In the genomic region with DNA sequence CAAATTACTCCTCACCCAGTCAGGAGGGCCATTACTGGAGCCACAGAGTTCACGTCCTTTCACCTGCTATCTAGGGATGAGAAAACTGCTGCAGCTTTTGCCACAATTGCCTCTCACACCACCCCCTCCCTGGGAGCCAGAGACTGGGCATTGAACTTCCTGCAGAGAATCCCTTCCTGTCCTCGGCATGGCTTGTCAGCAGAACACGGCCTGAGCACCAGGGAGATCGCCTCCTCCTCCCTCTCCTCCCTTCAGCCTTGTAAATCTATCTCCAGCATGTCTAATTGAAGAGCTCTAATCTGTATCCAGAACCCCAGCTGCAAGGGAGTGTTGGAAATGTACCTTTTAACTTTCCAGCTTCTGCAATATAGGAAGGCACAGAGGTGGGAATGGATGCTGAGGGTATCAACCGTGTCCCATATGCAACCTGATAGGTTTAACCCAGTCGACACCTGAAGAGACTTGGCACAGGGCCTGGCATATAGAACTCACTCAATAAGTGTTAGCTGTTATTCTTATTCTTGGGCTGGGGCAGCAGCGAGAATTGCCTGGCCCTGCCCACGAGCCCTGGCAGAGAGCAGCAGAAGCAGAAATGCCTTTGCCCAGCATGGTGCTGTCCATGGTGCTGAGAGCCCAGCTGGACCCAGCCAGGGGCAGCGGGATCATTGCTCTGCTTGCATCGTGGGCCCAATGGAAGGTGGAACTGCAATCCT, we compare ENCODE assay signal across 1 cellular context.
TF ChIP-seq lines count a peak whose summit lies in the region.

No MANE protein-coding gene starts in this region.

TF ChIP-seq in HepG2, 621 proteins besides CTCF, POLR2A, EP300 and RAD21 (continued from another document and continues in another):
- TF ChIP-seq KMT2A (CRISPR knock-in tag; IDR thresholded peaks at IDR 0.05) (no peak), ZNF788 (CRISPR knock-in tag; IDR thresholded peaks at IDR 0.05; ENCODE audit: borderline replicate concordance) (peak; percentile 50; the same call in 1 of the 2 replicates), ZNF749 (CRISPR knock-in tag; IDR thresholded peaks at IDR 0.05; ENCODE audit: borderline replicate concordance) (peak; percentile 85), KLF12 (CRISPR knock-in tag; IDR thresholded peaks at IDR 0.05; ENCODE audit: borderline replicate concordance) (0 out of 2 replicates have a peak, but pooled peaks have one; percentile 66), FOXJ3 (CRISPR knock-in tag; IDR thresholded peaks at IDR 0.05; ENCODE audit: borderline replicate concordance) (no peak), ZMYM4 (CRISPR knock-in tag; IDR thresholded peaks at IDR 0.05) (peak; percentile 52; the same call in 1 of the 2 replicates), ISX (CRISPR knock-in tag; conservative IDR thresholded peaks at IDR 0.05) (peak; percentile 82; the same call in 1 of the 2 replicates), SOX13 (IDR thresholded peaks at IDR 0.05) (no peak), SOX13 (CRISPR knock-in tag; conservative IDR thresholded peaks at IDR 0.05 in 1 of 2, IDR thresholded peaks at IDR 0.05 in 1 of 2) (peak in 1 of 2 experiments; percentile 62; a peak in 2 of 4 replicates), MTA1 (CRISPR knock-in tag; IDR thresholded peaks at IDR 0.05; ENCODE audit: borderline replicate concordance) (no peak; the same call in 1 of the 2 replicates), CCAR2 (optimal IDR thresholded peaks at IDR 0.05; ENCODE audit: low read depth, low read length) (no peak), RORA (CRISPR knock-in tag; IDR thresholded peaks at IDR 0.05) (no peak), RXRB (CRISPR knock-in tag; IDR thresholded peaks at IDR 0.05; ENCODE audit: borderline replicate concordance) (peak; percentile 75), HIVEP1 (CRISPR knock-in tag; IDR thresholded peaks at IDR 0.05) (peak; percentile 66; the same call in 1 of the 2 replicates), KAT2B (IDR thresholded peaks at IDR 0.05; ENCODE audit: borderline replicate concordance, low read depth, low read length) (no peak), HNRNPL (IDR thresholded peaks at IDR 0.05; ENCODE audit: low read depth, low read length) (peak; percentile 97), TAF15 (IDR thresholded peaks at IDR 0.05; ENCODE audit: low read depth, low read length, poor library complexity, severe bottlenecking) (no peak), ZNF501 (CRISPR knock-in tag; IDR thresholded peaks at IDR 0.05) (peak; percentile 53; the same call in 1 of the 2 replicates), HNRNPH1 (optimal IDR thresholded peaks at IDR 0.05; ENCODE audit: low read depth, low read length) (no peak), TCF7L2 (IDR thresholded peaks at IDR 0.05; ENCODE audit: low read depth, low read length) (no peak), AHR (CRISPR knock-in tag; IDR thresholded peaks at IDR 0.05) (peak; percentile 84; the same call in 1 of the 2 replicates), NFKB2 (CRISPR knock-in tag; IDR thresholded peaks at IDR 0.05; ENCODE audit: borderline replicate concordance) (peak; percentile 97), ZNF138 (CRISPR knock-in tag; IDR thresholded peaks at IDR 0.05; ENCODE audit: low read depth) (peak; percentile 78; the same call in 1 of the 2 replicates), SMC3 (IDR thresholded peaks at IDR 0.05; ENCODE audit: low read length) (no peak), SOX5 (CRISPR knock-in tag; IDR thresholded peaks at IDR 0.05; ENCODE audit: borderline replicate concordance) (peak; percentile 30; the same call in 1 of the 2 replicates), GATAD2A (CRISPR knock-in tag; IDR thresholded peaks at IDR 0.05) (peak; percentile 45; the same call in 1 of the 2 replicates), HDAC6 (IDR thresholded peaks at IDR 0.05; ENCODE audit: low read depth, low read length) (no peak), ZNF3 (CRISPR knock-in tag; IDR thresholded peaks at IDR 0.05) (no peak), RFX1 (IDR thresholded peaks at IDR 0.05) (no peak), PITX1 (CRISPR knock-in tag; IDR thresholded peaks at IDR 0.05) (no peak), ZNF251 (CRISPR knock-in tag; IDR thresholded peaks at IDR 0.05) (no peak), BRCA1 (CRISPR knock-in tag; IDR thresholded peaks at IDR 0.05) (peak; percentile 94), TMF1 (CRISPR knock-in tag; IDR thresholded peaks at IDR 0.05; ENCODE audit: low read depth) (peak; percentile 92), MBNL3 (CRISPR knock-in tag; conservative IDR thresholded peaks at IDR 0.05) (no peak), MTF2 (CRISPR knock-in tag; IDR thresholded peaks at IDR 0.05; ENCODE audit: borderline replicate concordance) (no peak), ELF4 (CRISPR knock-in tag; IDR thresholded peaks at IDR 0.05; ENCODE audit: borderline replicate concordance) (no peak), ZNF329 (CRISPR knock-in tag; IDR thresholded peaks at IDR 0.05; ENCODE audit: low read depth) (0 out of 2 replicates have a peak, but pooled peaks have one; percentile 79), ZNF605 (CRISPR knock-in tag; IDR thresholded peaks at IDR 0.05) (peak; percentile 88; the same call in 1 of the 2 replicates), SP1 (IDR thresholded peaks at IDR 0.05) (no peak), SP1 (CRISPR knock-in tag; IDR thresholded peaks at IDR 0.05) (0 out of 2 replicates have a peak, but pooled peaks have one; percentile 20)
- TF ChIP-seq, protein P1, sequence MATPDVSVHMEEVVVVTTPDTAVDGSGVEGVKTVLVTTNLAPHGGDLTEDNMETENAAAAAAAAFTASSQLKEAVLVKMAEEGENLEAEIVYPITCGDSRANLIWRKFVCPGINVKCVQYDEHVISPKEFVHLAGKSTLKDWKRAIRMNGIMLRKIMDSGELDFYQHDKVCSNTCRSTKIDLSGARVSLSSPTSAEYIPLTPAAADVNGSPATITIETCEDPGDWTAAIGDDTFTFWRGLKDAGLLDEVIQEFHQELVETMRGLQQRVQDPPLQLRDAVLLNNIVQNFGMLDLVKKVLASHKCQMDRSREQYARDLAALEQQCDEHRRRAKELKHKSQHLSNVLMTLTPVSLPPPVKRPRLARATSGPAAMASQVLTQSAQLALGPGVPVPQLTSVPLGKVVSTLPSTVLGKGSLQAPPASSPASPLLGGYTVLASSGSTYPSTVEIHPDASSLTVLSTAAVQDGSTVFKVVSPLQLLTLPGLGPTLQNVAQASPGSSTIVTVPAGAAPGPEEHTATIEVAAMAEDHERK (CRISPR knock-in tag; IDR thresholded peaks at IDR 0.05; ENCODE audit: low read depth) = no peak
- TF ChIP-seq, protein P2, sequence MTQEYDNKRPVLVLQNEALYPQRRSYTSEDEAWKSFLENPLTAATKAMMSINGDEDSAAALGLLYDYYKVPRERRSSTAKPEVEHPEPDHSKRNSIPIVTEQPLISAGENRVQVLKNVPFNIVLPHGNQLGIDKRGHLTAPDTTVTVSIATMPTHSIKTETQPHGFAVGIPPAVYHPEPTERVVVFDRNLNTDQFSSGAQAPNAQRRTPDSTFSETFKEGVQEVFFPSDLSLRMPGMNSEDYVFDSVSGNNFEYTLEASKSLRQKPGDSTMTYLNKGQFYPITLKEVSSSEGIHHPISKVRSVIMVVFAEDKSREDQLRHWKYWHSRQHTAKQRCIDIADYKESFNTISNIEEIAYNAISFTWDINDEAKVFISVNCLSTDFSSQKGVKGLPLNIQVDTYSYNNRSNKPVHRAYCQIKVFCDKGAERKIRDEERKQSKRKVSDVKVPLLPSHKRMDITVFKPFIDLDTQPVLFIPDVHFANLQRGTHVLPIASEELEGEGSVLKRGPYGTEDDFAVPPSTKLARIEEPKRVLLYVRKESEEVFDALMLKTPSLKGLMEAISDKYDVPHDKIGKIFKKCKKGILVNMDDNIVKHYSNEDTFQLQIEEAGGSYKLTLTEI (CRISPR knock-in tag; conservative IDR thresholded peaks at IDR 0.05) = no peak
- TF ChIP-seq, protein P3, sequence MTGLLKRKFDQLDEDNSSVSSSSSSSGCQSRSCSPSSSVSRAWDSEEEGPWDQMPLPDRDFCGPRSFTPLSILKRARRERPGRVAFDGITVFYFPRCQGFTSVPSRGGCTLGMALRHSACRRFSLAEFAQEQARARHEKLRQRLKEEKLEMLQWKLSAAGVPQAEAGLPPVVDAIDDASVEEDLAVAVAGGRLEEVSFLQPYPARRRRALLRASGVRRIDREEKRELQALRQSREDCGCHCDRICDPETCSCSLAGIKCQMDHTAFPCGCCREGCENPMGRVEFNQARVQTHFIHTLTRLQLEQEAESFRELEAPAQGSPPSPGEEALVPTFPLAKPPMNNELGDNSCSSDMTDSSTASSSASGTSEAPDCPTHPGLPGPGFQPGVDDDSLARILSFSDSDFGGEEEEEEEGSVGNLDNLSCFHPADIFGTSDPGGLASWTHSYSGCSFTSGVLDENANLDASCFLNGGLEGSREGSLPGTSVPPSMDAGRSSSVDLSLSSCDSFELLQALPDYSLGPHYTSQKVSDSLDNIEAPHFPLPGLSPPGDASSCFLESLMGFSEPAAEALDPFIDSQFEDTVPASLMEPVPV (CRISPR knock-in tag; IDR thresholded peaks at IDR 0.05) = no peak
- TF ChIP-seq, protein P4, sequence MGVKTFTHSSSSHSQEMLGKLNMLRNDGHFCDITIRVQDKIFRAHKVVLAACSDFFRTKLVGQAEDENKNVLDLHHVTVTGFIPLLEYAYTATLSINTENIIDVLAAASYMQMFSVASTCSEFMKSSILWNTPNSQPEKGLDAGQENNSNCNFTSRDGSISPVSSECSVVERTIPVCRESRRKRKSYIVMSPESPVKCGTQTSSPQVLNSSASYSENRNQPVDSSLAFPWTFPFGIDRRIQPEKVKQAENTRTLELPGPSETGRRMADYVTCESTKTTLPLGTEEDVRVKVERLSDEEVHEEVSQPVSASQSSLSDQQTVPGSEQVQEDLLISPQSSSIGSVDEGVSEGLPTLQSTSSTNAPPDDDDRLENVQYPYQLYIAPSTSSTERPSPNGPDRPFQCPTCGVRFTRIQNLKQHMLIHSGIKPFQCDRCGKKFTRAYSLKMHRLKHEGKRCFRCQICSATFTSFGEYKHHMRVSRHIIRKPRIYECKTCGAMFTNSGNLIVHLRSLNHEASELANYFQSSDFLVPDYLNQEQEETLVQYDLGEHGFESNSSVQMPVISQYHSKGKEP (CRISPR knock-in tag; IDR thresholded peaks at IDR 0.05) = peak; percentile 97
- TF ChIP-seq, protein P5, sequence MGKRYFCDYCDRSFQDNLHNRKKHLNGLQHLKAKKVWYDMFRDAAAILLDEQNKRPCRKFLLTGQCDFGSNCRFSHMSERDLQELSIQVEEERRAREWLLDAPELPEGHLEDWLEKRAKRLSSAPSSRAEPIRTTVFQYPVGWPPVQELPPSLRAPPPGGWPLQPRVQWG (CRISPR knock-in tag; IDR thresholded peaks at IDR 0.05; ENCODE audit: borderline replicate concordance, low read depth) = no peak
- TF ChIP-seq, protein P6, sequence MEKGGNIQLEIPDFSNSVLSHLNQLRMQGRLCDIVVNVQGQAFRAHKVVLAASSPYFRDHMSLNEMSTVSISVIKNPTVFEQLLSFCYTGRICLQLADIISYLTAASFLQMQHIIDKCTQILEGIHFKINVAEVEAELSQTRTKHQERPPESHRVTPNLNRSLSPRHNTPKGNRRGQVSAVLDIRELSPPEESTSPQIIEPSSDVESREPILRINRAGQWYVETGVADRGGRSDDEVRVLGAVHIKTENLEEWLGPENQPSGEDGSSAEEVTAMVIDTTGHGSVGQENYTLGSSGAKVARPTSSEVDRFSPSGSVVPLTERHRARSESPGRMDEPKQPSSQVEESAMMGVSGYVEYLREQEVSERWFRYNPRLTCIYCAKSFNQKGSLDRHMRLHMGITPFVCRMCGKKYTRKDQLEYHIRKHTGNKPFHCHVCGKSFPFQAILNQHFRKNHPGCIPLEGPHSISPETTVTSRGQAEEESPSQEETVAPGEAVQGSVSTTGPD (CRISPR knock-in tag; IDR thresholded peaks at IDR 0.05) = no peak
- TF ChIP-seq, protein P7, sequence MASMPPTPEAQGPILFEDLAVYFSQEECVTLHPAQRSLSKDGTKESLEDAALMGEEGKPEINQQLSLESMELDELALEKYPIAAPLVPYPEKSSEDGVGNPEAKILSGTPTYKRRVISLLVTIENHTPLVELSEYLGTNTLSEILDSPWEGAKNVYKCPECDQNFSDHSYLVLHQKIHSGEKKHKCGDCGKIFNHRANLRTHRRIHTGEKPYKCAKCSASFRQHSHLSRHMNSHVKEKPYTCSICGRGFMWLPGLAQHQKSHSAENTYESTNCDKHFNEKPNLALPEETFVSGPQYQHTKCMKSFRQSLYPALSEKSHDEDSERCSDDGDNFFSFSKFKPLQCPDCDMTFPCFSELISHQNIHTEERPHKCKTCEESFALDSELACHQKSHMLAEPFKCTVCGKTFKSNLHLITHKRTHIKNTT (CRISPR knock-in tag; IDR thresholded peaks at IDR 0.05) = no peak
- TF ChIP-seq, protein P8, sequence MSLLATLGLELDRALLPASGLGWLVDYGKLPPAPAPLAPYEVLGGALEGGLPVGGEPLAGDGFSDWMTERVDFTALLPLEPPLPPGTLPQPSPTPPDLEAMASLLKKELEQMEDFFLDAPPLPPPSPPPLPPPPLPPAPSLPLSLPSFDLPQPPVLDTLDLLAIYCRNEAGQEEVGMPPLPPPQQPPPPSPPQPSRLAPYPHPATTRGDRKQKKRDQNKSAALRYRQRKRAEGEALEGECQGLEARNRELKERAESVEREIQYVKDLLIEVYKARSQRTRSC (CRISPR knock-in tag; IDR thresholded peaks at IDR 0.05; ENCODE audit: low read depth) = no peak
- TF ChIP-seq, protein P9, sequence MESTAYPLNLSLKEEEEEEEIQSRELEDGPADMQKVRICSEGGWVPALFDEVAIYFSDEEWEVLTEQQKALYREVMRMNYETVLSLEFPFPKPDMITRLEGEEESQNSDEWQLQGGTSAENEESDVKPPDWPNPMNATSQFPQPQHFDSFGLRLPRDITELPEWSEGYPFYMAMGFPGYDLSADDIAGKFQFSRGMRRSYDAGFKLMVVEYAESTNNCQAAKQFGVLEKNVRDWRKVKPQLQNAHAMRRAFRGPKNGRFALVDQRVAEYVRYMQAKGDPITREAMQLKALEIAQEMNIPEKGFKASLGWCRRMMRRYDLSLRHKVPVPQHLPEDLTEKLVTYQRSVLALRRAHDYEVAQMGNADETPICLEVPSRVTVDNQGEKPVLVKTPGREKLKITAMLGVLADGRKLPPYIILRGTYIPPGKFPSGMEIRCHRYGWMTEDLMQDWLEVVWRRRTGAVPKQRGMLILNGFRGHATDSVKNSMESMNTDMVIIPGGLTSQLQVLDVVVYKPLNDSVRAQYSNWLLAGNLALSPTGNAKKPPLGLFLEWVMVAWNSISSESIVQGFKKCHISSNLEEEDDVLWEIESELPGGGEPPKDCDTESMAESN (CRISPR knock-in tag; conservative IDR thresholded peaks at IDR 0.05) = peak; percentile 67; the same call in 1 of the 2 replicates
- TF ChIP-seq, protein P10, sequence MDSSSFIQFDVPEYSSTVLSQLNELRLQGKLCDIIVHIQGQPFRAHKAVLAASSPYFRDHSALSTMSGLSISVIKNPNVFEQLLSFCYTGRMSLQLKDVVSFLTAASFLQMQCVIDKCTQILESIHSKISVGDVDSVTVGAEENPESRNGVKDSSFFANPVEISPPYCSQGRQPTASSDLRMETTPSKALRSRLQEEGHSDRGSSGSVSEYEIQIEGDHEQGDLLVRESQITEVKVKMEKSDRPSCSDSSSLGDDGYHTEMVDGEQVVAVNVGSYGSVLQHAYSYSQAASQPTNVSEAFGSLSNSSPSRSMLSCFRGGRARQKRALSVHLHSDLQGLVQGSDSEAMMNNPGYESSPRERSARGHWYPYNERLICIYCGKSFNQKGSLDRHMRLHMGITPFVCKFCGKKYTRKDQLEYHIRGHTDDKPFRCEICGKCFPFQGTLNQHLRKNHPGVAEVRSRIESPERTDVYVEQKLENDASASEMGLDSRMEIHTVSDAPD (CRISPR knock-in tag; IDR thresholded peaks at IDR 0.05) = no peak
- TF ChIP-seq, protein P11, sequence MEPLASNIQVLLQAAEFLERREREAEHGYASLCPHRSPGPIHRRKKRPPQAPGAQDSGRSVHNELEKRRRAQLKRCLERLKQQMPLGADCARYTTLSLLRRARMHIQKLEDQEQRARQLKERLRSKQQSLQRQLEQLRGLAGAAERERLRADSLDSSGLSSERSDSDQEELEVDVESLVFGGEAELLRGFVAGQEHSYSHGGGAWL (CRISPR knock-in tag; IDR thresholded peaks at IDR 0.05) = peak; percentile 97
